ENCODE assay signal across 9 cellular contexts in the genomic region with DNA sequence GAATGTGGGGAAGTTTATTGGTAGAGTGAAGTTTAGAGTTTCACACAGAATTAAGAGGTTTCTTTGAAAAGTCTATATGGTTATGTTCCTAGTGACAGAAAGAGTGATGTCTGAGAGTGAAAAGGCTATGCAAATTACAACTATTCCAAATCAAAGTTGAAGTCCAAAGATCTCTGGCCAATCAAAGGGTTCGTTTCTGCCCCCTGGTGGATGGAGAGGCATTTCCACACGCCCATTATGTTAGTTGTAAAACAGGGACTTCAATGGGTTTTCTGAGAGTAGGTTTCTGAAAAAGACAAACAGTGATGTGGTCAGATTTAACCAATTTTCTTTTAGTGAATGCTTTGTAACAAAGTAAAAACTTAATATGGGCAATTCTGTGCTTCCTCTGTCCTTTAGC.
DNase-seq lines count a peak whose midpoint lies in the region; ATAC-seq and TF ChIP-seq lines count a peak whose summit lies in the region.
"Had no signal": no experiment of that assay in that cellular context is flagged by ENCODE, and none has a peak within 500 bp of the region (broad histone marks: within the 10 kb centered on the region; RNA-seq: fewer than 3 reads in every experiment).

No MANE protein-coding gene starts in this region.

- intact Hi-C loops in psoas muscle (cut with DNase I) = no loop called here

- H3K36me3 ChIP-seq in psoas muscle (ENCODE audit: insufficient read depth in 1 of 2, low read depth in 1 of 2) = no peaks in the 10 kb centered on the region

- DNase-seq in DMS53 (lab: John Stamatoyannopoulos, UW) = peak; percentile 75
- peak; percentile 33 for DNase-seq in cerebellar cortex (ENCODE audit: low spot score)
- no peak for DNase-seq in psoas muscle
- DNase-seq in coronary artery (ENCODE audit: low spot score) = no peak

- H3K9me3 ChIP-seq in psoas muscle = no peaks in the 10 kb centered on the region

- TF ChIP-seq CTCF in LNCAP (IDR thresholded peaks at IDR 0.05) = peak; percentile 65
- peak; percentile 34 for TF ChIP-seq CTCF in psoas muscle (IDR thresholded peaks at IDR 0.05)
- TF ChIP-seq CTCF in coronary artery (IDR thresholded peaks at IDR 0.05) = no peak

- no peak overlapping the region for H3K4me3 ChIP-seq in psoas muscle
- no peak overlapping the region for H3K4me3 ChIP-seq in coronary artery
- H3K4me3 ChIP-seq: SK-N-MC had no signal

- H3K4me1 ChIP-seq in psoas muscle = no peaks in the 10 kb centered on the region

- H3K27me3 ChIP-seq in psoas muscle (ENCODE audit: insufficient read depth in 3 of 3, low read length in 2 of 3) = peaks cover 0 to 3% (median 0%) of the 10 kb centered on the region in 3 donors

- WGBS in psoas muscle, 3 donors = 38 to 52% (median 47%) methylated on average over 2 of the region's 2 CpGs

- peak; percentile 71 for ATAC-seq in GM18909 (IDR thresholded peaks at IDR 0.05; ENCODE audit: poor library complexity, unreplicated experiment)
- ATAC-seq in psoas muscle = no peak
- no peak for ATAC-seq in GM21528 (IDR thresholded peaks at IDR 0.05; ENCODE audit: low FRiP score, unreplicated experiment)
- no peak for ATAC-seq in HG03571 (IDR thresholded peaks at IDR 0.05; ENCODE audit: unreplicated experiment)

- H3K27ac ChIP-seq in psoas muscle = no peak overlapping the region
- H3K27ac ChIP-seq in coronary artery = no peak overlapping the region
- H3K27ac ChIP-seq: SK-N-MC had no signal

Comparison
In these comparisons a context has a peak if more than half of its experiments do, and no peak if none do; other contexts are left out.
1. DNase-seq: peak in DMS53 (single experiment) and cerebellar cortex (single experiment); none in psoas muscle (0 of 2) and coronary artery (single experiment).